Comparison of ENCODE assay signal across 26 cellular contexts in the genomic region with DNA sequence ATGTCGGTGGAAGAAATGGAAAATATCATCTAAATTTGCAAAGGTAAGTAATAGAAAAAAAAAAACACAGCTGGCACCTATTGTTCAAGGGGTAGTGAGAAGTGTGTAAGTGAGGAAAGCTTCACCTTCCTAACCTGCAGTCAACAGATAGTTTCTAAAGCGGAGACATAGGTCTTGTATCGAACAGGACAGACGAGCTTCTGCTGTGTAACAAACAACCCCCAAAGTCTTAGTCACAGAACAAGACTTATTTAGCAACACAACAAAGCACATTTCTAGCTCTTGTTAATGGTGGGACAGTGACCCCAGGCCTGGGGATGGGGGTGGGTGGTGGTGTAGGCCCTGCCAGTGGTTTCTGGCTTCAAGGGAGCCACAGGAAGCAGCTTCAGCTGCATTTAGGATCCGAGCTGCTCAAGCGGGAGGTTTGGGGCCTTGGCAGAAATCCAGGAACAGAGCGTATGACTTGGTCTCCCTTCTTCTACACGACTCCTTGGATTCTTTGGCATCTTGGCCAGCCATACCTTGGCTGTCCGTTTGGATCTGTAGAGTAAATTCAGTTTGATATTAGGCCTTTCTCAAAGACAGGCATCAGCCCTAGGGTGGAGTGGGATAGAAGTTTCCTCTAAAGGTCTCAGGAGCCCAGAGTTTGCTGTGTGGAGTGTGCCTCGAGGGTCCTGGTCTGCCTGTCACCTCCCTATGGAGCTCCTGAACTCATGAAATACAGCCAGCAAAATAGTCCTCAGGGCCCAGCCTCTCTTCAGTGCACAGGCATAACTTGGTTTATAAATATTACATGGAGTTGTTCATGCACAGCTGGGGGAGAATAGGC. TPM values are rescaled to one million over a fixed set of nuclear protein-coding genes. Genes with fewer than 3 reads are reported as not detected.
DNase-seq lines count a peak whose midpoint lies in the region; ATAC-seq and TF ChIP-seq lines count a peak whose summit lies in the region.
"Had no signal": no experiment of that assay in that cellular context is flagged by ENCODE, and none has a peak within 500 bp of the region (broad histone marks: within the 10 kb centered on the region; RNA-seq: fewer than 3 reads in every experiment).

No MANE protein-coding gene starts in this region.

- DNase-seq in natural killer cell treated with Interleukin-12 subunit alpha and Interleukin-12 subunit beta and Interleukin-15 and Interleukin-18, amount 100 ng/mL, for 72 hours (ENCODE audit: low spot score): peak; percentile 18
- DNase-seq in natural killer cell (no peak), islet precursor cell (peak; percentile 16), sigmoid colon (peak; percentile 11), HCEC 1CT (no peak), NCI-H82 treated with DMSO at 0.1 percent for 48 hours (lab: John Stamatoyannopoulos, UW; ENCODE audit: unreplicated experiment) (no peak)
- no peak for DNase-seq in activated T-helper 2 cell treated with anti-CD3 and anti-CD28 coated beads, Interferon-gamma antibody, Interleukin-2, Interleukin-4, amounts not matched to agents 10 μg/mL and 5 μg/mL and 100 μg/mL, durations not matched to agents 14 hours and 24 hours and 36 hours (ENCODE audit: low spot score)
- DNase-seq: Calu3, DMS153, DND-41, Kasumi-1, NCI-H1105 treated with DMSO at 0.1 percent for 48 hours, NCI-H146, NCI-H1930, NCI-H446 treated with DMSO at 0.1 percent for 48 hours, NCI-H526, NCI-H82, Right ventricle myocardium superior, RPMI8226 had no signal

- ATAC-seq in natural killer cell treated with Interleukin-12 subunit alpha and Interleukin-12 subunit beta and Interleukin-15 and Interleukin-18, amount 100 ng/mL, for 72 hours: no peak
- ATAC-seq in natural killer cell (no peak), HG03159 (IDR thresholded peaks at IDR 0.05; ENCODE audit: unreplicated experiment) (no peak)
- ATAC-seq: K562 had no signal

- no peaks in the 10 kb centered on the region for H3K9me3 ChIP-seq in sigmoid colon
- H3K9me3 ChIP-seq: SJSA1 had no signal

- H3K9me3 Mint-ChIP-seq in natural killer cell treated with Interleukin-12 subunit alpha and Interleukin-12 subunit beta and Interleukin-15 and Interleukin-18, amount 100 ng/mL, for 72 hours: no peaks in the 10 kb centered on the region
- no peaks in the 10 kb centered on the region for H3K9me3 Mint-ChIP-seq in natural killer cell
- no peaks in the 10 kb centered on the region for H3K9me3 Mint-ChIP-seq in activated T-helper 2 cell treated with anti-CD3 and anti-CD28 coated beads, Interferon-gamma antibody, Interleukin-2, Interleukin-4, amounts not matched to agents 10 μg/mL and 5 μg/mL and 100 μg/mL, durations not matched to agents 14 hours and 24 hours and 36 hours

- WGBS in sigmoid colon, 2 donors: 91 to 93% methylated on average over 10 of the region's 10 CpGs

- no peak for TF ChIP-seq POLR2A in sigmoid colon (IDR thresholded peaks at IDR 0.05)

- intact Hi-C loops in natural killer cell (cut with micrococcal nuclease) (no loop called here), sigmoid colon (cut with DNase I) (no loop called here)
- intact Hi-C loops in activated T-helper 2 cell treated with anti-CD3 and anti-CD28 coated beads, Interferon-gamma antibody, Interleukin-2, Interleukin-4, amounts not matched to agents 10 μg/mL and 5 μg/mL and 100 μg/mL, durations not matched to agents 14 hours and 24 hours and 36 hours (cut with micrococcal nuclease): no loop called here

- H3K36me3 ChIP-seq in sigmoid colon: no peaks in the 10 kb centered on the region
- H3K36me3 ChIP-seq: SJSA1 had no signal

- no peaks in the 10 kb centered on the region for H3K4me1 ChIP-seq in sigmoid colon
- H3K4me1 ChIP-seq: SJSA1 had no signal

- no peak overlapping the region for H3K27ac Mint-ChIP-seq in natural killer cell treated with Interleukin-12 subunit alpha and Interleukin-12 subunit beta and Interleukin-15 and Interleukin-18, amount 100 ng/mL, for 72 hours
- H3K27ac Mint-ChIP-seq in natural killer cell: no peak overlapping the region
- no peak overlapping the region for H3K27ac Mint-ChIP-seq in activated T-helper 2 cell treated with anti-CD3 and anti-CD28 coated beads, Interferon-gamma antibody, Interleukin-2, Interleukin-4, amounts not matched to agents 10 μg/mL and 5 μg/mL and 100 μg/mL, durations not matched to agents 14 hours and 24 hours and 36 hours

- TF ChIP-seq CTCF in natural killer cell (IDR thresholded peaks at IDR 0.05): no peak
- no peak for TF ChIP-seq CTCF in sigmoid colon (IDR thresholded peaks at IDR 0.05)

- peaks cover 6 to 17% of the 10 kb centered on the region in 2 donors for H3K27me3 Mint-ChIP-seq in natural killer cell treated with Interleukin-12 subunit alpha and Interleukin-12 subunit beta and Interleukin-15 and Interleukin-18, amount 100 ng/mL, for 72 hours
- peaks cover 13 to 38% of the 10 kb centered on the region in 2 donors for H3K27me3 Mint-ChIP-seq in natural killer cell (ENCODE audit: low read depth in 2 of 2)
- peaks cover under 1% of the 10 kb centered on the region for H3K27me3 Mint-ChIP-seq in activated T-helper 2 cell treated with anti-CD3 and anti-CD28 coated beads, Interferon-gamma antibody, Interleukin-2, Interleukin-4, amounts not matched to agents 10 μg/mL and 5 μg/mL and 100 μg/mL, durations not matched to agents 14 hours and 24 hours and 36 hours (ENCODE audit: low read depth)

- H3K4me1 Mint-ChIP-seq in natural killer cell treated with Interleukin-12 subunit alpha and Interleukin-12 subunit beta and Interleukin-15 and Interleukin-18, amount 100 ng/mL, for 72 hours (ENCODE audit: low read depth in 2 of 2): no peaks in the 10 kb centered on the region
- no peaks in the 10 kb centered on the region for H3K4me1 Mint-ChIP-seq in natural killer cell
- no peaks in the 10 kb centered on the region for H3K4me1 Mint-ChIP-seq in activated T-helper 2 cell treated with anti-CD3 and anti-CD28 coated beads, Interferon-gamma antibody, Interleukin-2, Interleukin-4, amounts not matched to agents 10 μg/mL and 5 μg/mL and 100 μg/mL, durations not matched to agents 14 hours and 24 hours and 36 hours (ENCODE audit: low read depth)

- no peak overlapping the region for H3K4me3 ChIP-seq in sigmoid colon
- H3K4me3 ChIP-seq: K562, SJSA1 had no signal

- TF ChIP-seq EP300 in sigmoid colon (IDR thresholded peaks at IDR 0.05): no peak

- H3K36me3 Mint-ChIP-seq in natural killer cell treated with Interleukin-12 subunit alpha and Interleukin-12 subunit beta and Interleukin-15 and Interleukin-18, amount 100 ng/mL, for 72 hours: no peaks in the 10 kb centered on the region
- no peaks in the 10 kb centered on the region for H3K36me3 Mint-ChIP-seq in natural killer cell
- H3K36me3 Mint-ChIP-seq in activated T-helper 2 cell treated with anti-CD3 and anti-CD28 coated beads, Interferon-gamma antibody, Interleukin-2, Interleukin-4, amounts not matched to agents 10 μg/mL and 5 μg/mL and 100 μg/mL, durations not matched to agents 14 hours and 24 hours and 36 hours (ENCODE audit: low read depth): no peaks in the 10 kb centered on the region

- H3K27me3 ChIP-seq in sigmoid colon: peaks cover 0 to 19% (median 0%) of the 10 kb centered on the region in 3 donors

- H3K4me3 Mint-ChIP-seq in natural killer cell treated with Interleukin-12 subunit alpha and Interleukin-12 subunit beta and Interleukin-15 and Interleukin-18, amount 100 ng/mL, for 72 hours: no peak overlapping the region
- no peak overlapping the region for H3K4me3 Mint-ChIP-seq in natural killer cell
- H3K4me3 Mint-ChIP-seq in activated T-helper 2 cell treated with anti-CD3 and anti-CD28 coated beads, Interferon-gamma antibody, Interleukin-2, Interleukin-4, amounts not matched to agents 10 μg/mL and 5 μg/mL and 100 μg/mL, durations not matched to agents 14 hours and 24 hours and 36 hours (ENCODE audit: low read depth): no peak overlapping the region

- H3K27ac ChIP-seq in sigmoid colon: no peak overlapping the region
- H3K27ac ChIP-seq: SJSA1 had no signal

RNA-seq across cellular contexts. Expression of gene SHH, which starts 56.9 kb away (rescaled TPM):
- not detected for total RNA-seq in natural killer cell treated with Interleukin-12 subunit alpha and Interleukin-12 subunit beta and Interleukin-15 and Interleukin-18, amount 100 ng/mL, for 72 hours
- total RNA-seq in natural killer cell (not detected), sigmoid colon (not detected)
- 1 to 10 TPM in 1 of 3 donors, under 1 TPM in 2; 0.46 to 1.8 (median 0.60) TPM for polyA plus RNA-seq in sigmoid colon
- total RNA-seq in activated T-helper 2 cell treated with anti-CD3 and anti-CD28 coated beads, Interferon-gamma antibody, Interleukin-2, Interleukin-4, amounts not matched to agents 10 μg/mL and 5 μg/mL and 100 μg/mL, durations not matched to agents 14 hours and 24 hours and 36 hours: 0.07 and 0.14 TPM in 2 replicates
- total RNA-seq: H1, HT1080, M059J, Right ventricle myocardium superior, SJSA1 had no signal
- polyA plus RNA-seq: BJ, H1, K562 had no signal

Comparison
In these comparisons a context has a peak if more than half of its experiments do, and no peak if none do; other contexts are left out.
1. DNase-seq: peak in natural killer cell treated with Interleukin-12 subunit alpha and Interleukin-12 subunit beta and Interleukin-15 and Interleukin-18, amount 100 ng/mL, for 72 hours (single experiment), islet precursor cell (single experiment) and sigmoid colon (single experiment); none in natural killer cell (single experiment), activated T-helper 2 cell treated with anti-CD3 and anti-CD28 coated beads, Interferon-gamma antibody, Interleukin-2, Interleukin-4, amounts not matched to agents 10 μg/mL and 5 μg/mL and 100 μg/mL, durations not matched to agents 14 hours and 24 hours and 36 hours (single experiment), HCEC 1CT (single experiment) and NCI-H82 treated with DMSO at 0.1 percent for 48 hours (single experiment).